16 cellular contexts compared by ENCODE assay signal in the genomic region with DNA sequence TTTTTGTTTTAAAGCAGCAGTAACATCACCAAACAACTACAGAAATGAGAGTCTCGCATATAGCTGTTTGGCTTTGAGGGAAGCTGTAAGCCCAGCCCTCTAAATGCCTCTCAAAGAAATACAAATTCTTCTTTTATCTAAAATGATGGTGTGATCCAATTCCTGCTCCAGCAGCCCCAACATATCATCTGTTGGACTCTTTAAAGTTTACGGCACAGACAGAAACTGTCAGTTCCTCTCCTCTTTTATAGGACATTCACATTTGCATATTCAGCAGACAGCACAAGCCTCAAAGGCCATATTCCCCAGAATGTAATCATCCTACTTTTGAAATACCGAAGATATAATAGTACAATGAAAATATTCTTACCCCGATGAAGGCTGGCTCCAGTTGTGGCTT.
DNase-seq lines count a peak whose midpoint lies in the region; ATAC-seq and TF ChIP-seq lines count a peak whose summit lies in the region.
"Had no signal": no experiment of that assay in that cellular context is flagged by ENCODE, and none has a peak within 500 bp of the region (broad histone marks: within the 10 kb centered on the region; RNA-seq: fewer than 3 reads in every experiment).

No MANE protein-coding gene starts in this region.

- H3K36me3 ChIP-seq in OCI-LY1 (ENCODE audit: insufficient read depth, low read length) (peaks cover 51% of the 10 kb centered on the region; the same call in 1 of the 2 replicates), neuron (ENCODE audit: insufficient read depth, low read length) (no peaks in the 10 kb centered on the region)
- H3K36me3 ChIP-seq: adrenal gland, BLaER1, colonic mucosa had no signal

- no peaks in the 10 kb centered on the region for H3F3A ChIP-seq in OCI-LY1 (ENCODE audit: insufficient read depth, low read length)

- no peaks in the 10 kb centered on the region for H3K9me2 ChIP-seq in OCI-LY1 (ENCODE audit: low read depth, low read length)

- peak overlapping the region; percentile 49; the same call in 1 of the 2 replicates for H3K9ac ChIP-seq in OCI-LY1 (ENCODE audit: low read length)
- H3K9ac ChIP-seq: BLaER1, parathyroid adenoma had no signal

- peak overlapping the region; percentile 46 for H3K4me2 ChIP-seq in OCI-LY1 (ENCODE audit: low read length)
- H3K4me2 ChIP-seq: BLaER1, PC-9 had no signal

- H2AFZ ChIP-seq in OCI-LY1 (ENCODE audit: low read length) (no peak overlapping the region), neuron (ENCODE audit: low read depth, low read length) (peak overlapping the region; percentile 7)
- H2AFZ ChIP-seq: parathyroid adenoma, PC-9 had no signal

- H3K4me1 ChIP-seq in OCI-LY1 (ENCODE audit: insufficient read depth, low read length, severe bottlenecking): peaks cover 53% of the 10 kb centered on the region
- H3K4me1 ChIP-seq in neuron (ENCODE audit: insufficient read depth, low read length): peaks cover 28% of the 10 kb centered on the region
- H3K4me1 ChIP-seq: BLaER1, colonic mucosa had no signal

- H3K9me3 ChIP-seq in OCI-LY1 (ENCODE audit: low read length) (no peaks in the 10 kb centered on the region), neuron (ENCODE audit: low read length) (no peaks in the 10 kb centered on the region)
- H3K9me3 ChIP-seq: adrenal gland, BLaER1, colonic mucosa had no signal

- H3K79me2 ChIP-seq in OCI-LY1 (ENCODE audit: insufficient read depth, low read length): no peaks in the 10 kb centered on the region
- H3K79me2 ChIP-seq: parathyroid adenoma had no signal

- TF ChIP-seq CTCF in OCI-LY1 (IDR thresholded peaks at IDR 0.05; ENCODE audit: low read length): no peak

- DNase-seq in germinal center (ENCODE audit: low spot score) (peak; percentile 21), epidermal melanocyte (ENCODE audit: insufficient read length, low spot score) (no peak), pons (ENCODE audit: low spot score) (no peak), SIG-M5 (lab: John Stamatoyannopoulos, UW) (no peak)
- DNase-seq: activated CD4-positive, alpha-beta memory T cell treated with anti-CD3 and anti-CD28 coated beads, Interleukin-2, amount 10 ng/mL, durations not matched to agents 7 days and 5 days; adrenal gland; colonic mucosa; NCI-H1930; NCI-H524 had no signal

- no peak for ATAC-seq in GM21360 (IDR thresholded peaks at IDR 0.05; ENCODE audit: unreplicated experiment)

- H3K27me3 ChIP-seq in OCI-LY1 (ENCODE audit: insufficient read depth, low read length) (no peaks in the 10 kb centered on the region), neuron (ENCODE audit: insufficient read depth, low read length) (no peaks in the 10 kb centered on the region)
- H3K27me3 ChIP-seq: adrenal gland, BLaER1, colonic mucosa had no signal

- peak overlapping the region; percentile 32 for H3K4me3 ChIP-seq in OCI-LY1 (ENCODE audit: low read depth, low read length, poor library complexity, severe bottlenecking)
- H3K4me3 ChIP-seq in neuron (ENCODE audit: low read length): peak overlapping the region; percentile 40
- H3K4me3 ChIP-seq: adrenal gland, BLaER1, colonic mucosa, PC-9 had no signal

- no peaks in the 10 kb centered on the region for H4K20me1 ChIP-seq in OCI-LY1 (ENCODE audit: insufficient read depth, low read length)
- H4K20me1 ChIP-seq: BLaER1 had no signal

- peak overlapping the region; percentile 84 for H3K27ac ChIP-seq in OCI-LY1 (ENCODE audit: low read depth, low read length, poor library complexity, severe bottlenecking)
- H3K27ac ChIP-seq: BLaER1, colonic mucosa, epithelial cell of prostate, parathyroid adenoma, PC-9 had no signal
